ENCODE assay signal across 1 cellular context in genomic region chr6:26521485-26522391, GRCh38.
TF ChIP-seq lines count a peak whose summit lies in the region.

No MANE protein-coding gene starts in this region.

TF ChIP-seq in GM12878, 131 proteins besides CTCF, POLR2A, EP300 and RAD21 (continued from another document):
- TF ChIP-seq, protein P1, sequence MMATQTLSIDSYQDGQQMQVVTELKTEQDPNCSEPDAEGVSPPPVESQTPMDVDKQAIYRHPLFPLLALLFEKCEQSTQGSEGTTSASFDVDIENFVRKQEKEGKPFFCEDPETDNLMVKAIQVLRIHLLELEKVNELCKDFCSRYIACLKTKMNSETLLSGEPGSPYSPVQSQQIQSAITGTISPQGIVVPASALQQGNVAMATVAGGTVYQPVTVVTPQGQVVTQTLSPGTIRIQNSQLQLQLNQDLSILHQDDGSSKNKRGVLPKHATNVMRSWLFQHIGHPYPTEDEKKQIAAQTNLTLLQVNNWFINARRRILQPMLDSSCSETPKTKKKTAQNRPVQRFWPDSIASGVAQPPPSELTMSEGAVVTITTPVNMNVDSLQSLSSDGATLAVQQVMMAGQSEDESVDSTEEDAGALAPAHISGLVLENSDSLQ (IDR thresholded peaks at IDR 0.05): no peak
- TF ChIP-seq POU2F2 (IDR thresholded peaks at IDR 0.05; ENCODE audit: borderline replicate concordance, low read depth, low read length): peak; percentile 15; the same call in 1 of the 3 replicates
- no peak for TF ChIP-seq HDGF (IDR thresholded peaks at IDR 0.05)
- no peak for TF ChIP-seq NR2C2 (IDR thresholded peaks at IDR 0.05; ENCODE audit: borderline replicate concordance, control insufficient read depth, insufficient read length, low read depth)
- TF ChIP-seq MEF2B (IDR thresholded peaks at IDR 0.05; ENCODE audit: partially characterized antibody, poor library complexity, severe bottlenecking): peak; percentile 14
- TF ChIP-seq ZNF207 (IDR thresholded peaks at IDR 0.05; ENCODE audit: borderline replicate concordance): no peak
- TF ChIP-seq ZNF622 (IDR thresholded peaks at IDR 0.05): no peak
- no peak for TF ChIP-seq KLF5 (IDR thresholded peaks at IDR 0.05; ENCODE audit: partially characterized antibody)
- TF ChIP-seq BACH1 (IDR thresholded peaks at IDR 0.05; ENCODE audit: borderline replicate concordance): no peak; the same call in none of the 2 replicates
- peak; percentile 88 for TF ChIP-seq IKZF1 (conservative IDR thresholded peaks at IDR 0.05)
- no peak for TF ChIP-seq ELK1 (IDR thresholded peaks at IDR 0.05; ENCODE audit: low read depth, low read length)
- peak; percentile 93 for TF ChIP-seq GATAD2B (conservative IDR thresholded peaks at IDR 0.05; ENCODE audit: low read depth)
- no peak for TF ChIP-seq TCF7 (IDR thresholded peaks at IDR 0.05; ENCODE audit: borderline replicate concordance)
- no peak for TF ChIP-seq PBX3 (IDR thresholded peaks at IDR 0.05; ENCODE audit: insufficient replicate concordance, low read depth, low read length)
- 0 out of 2 replicates have a peak, but pooled peaks have one; percentile 16 for TF ChIP-seq CREB1 (IDR thresholded peaks at IDR 0.05; ENCODE audit: low read depth)
- TF ChIP-seq FOXM1 (IDR thresholded peaks at IDR 0.05; ENCODE audit: low read depth, low read length): no peak
- peak; percentile 62; the same call in 1 of the 2 replicates for TF ChIP-seq TAF1 (IDR thresholded peaks at IDR 0.05; ENCODE audit: borderline replicate concordance, low read depth, low read length)
